ENCODE assay signal across 9 cellular contexts in genomic region chr17:1762906-1763829, GRCh38. TPM values are rescaled to one million over a fixed set of nuclear protein-coding genes. Genes with fewer than 3 reads are reported as not detected.
DNase-seq lines count a peak whose midpoint lies in the region; ATAC-seq and TF ChIP-seq lines count a peak whose summit lies in the region.
"Had no signal": no experiment of that assay in that cellular context is flagged by ENCODE, and none has a peak within 500 bp of the region (broad histone marks: within the 10 kb centered on the region; RNA-seq: fewer than 3 reads in every experiment).

No MANE protein-coding gene starts in this region.

- POLR2A ChIA-PET in WTC11 (lab: Charles Lee), result interaction anchor here (0.6 to 2.2 kb wide), 7 partner anchors 8 to 870 kb away, joined by 3 to 10 read pairs (median 4); no protein-coding TSS in a partner anchor

- H3K4me3 ChIP-seq in prostate gland, result peak overlapping the region; percentile 29 to 30

- 36% methylated on average over 21 of the region's 21 CpGs for WGBS in prostate gland

- CTCF ChIA-PET in WTC11 (lab: Charles Lee), result interaction anchor here (0.5 to 2.1 kb wide), 7 partner anchors 7 to 420 kb away, joined by 5 to 14 read pairs (median 8); no protein-coding TSS in a partner anchor

- no peaks in the 10 kb centered on the region for H3K27me3 Mint-ChIP-seq in WTC11 (ENCODE audit: low read depth)

- no peaks in the 10 kb centered on the region for H3K4me1 ChIP-seq in prostate gland (replicated peaks)

- H3K4me3 Mint-ChIP-seq in WTC11, result peak overlapping the region; percentile 10; the same call in 1 of the 2 replicates

- H3K4me1 Mint-ChIP-seq in WTC11, result peaks cover 21% of the 10 kb centered on the region

- no peak for TF ChIP-seq POLR2A in prostate gland (IDR thresholded peaks at IDR 0.05)

- H3K27ac Mint-ChIP-seq in WTC11, result peak overlapping the region; percentile 66; the same call in 1 of the 2 replicates

- H3K27ac ChIP-seq in prostate gland, result peak overlapping the region; percentile 82 to 89
- H3K27ac ChIP-seq: C4-2B had no signal

- DNase-seq in NCI-H2196 (lab: John Stamatoyannopoulos, UW; ENCODE audit: unreplicated experiment), result peak; percentile 11
- DNase-seq in NCI-H2196 treated with DMSO at 0.1 percent for 48 hours (lab: John Stamatoyannopoulos, UW; ENCODE audit: unreplicated experiment), result no peak
- DNase-seq in WTC11 (ENCODE audit: low spot score), result no peak
- DNase-seq in fibroblast of the conjunctiva (ENCODE audit: low read depth), result peak; percentile 87
- peak; percentile 57 for DNase-seq in prostate gland (ENCODE audit: low spot score)
- no peak for DNase-seq in cortex of kidney (lab: John Stamatoyannopoulos, UW)
- DNase-seq in OCI-M2 (lab: John Stamatoyannopoulos, UW; ENCODE audit: unreplicated experiment), result no peak
- no peak for DNase-seq in iPS-NIHi11 (ENCODE audit: low spot score)

- H3K36me3 ChIP-seq in prostate gland, result no peaks in the 10 kb centered on the region

- no peaks in the 10 kb centered on the region for H3K9me3 ChIP-seq in prostate gland

- no peaks in the 10 kb centered on the region; the same call in 1 of the 2 replicates for H3K36me3 Mint-ChIP-seq in WTC11

- ATAC-seq in WTC11, result peak; percentile 47

- intact Hi-C loops in prostate gland (cut with DNase I), result no loop called here

- TF ChIP-seq CTCF in WTC11 (IDR thresholded peaks at IDR 0.05), result no peak
- TF ChIP-seq CTCF in prostate gland (IDR thresholded peaks at IDR 0.05), result no peak

- no peaks in the 10 kb centered on the region for H3K9me3 Mint-ChIP-seq in WTC11

- H3K27me3 ChIP-seq in prostate gland (replicated peaks; ENCODE audit: insufficient read depth), result no peaks in the 10 kb centered on the region

TF ChIP-seq in WTC11, 78 proteins besides CTCF, POLR2A, EP300 and RAD21:
- no peak for TF ChIP-seq SMAD4 (CRISPR knock-in tag; IDR thresholded peaks at IDR 0.05)
- peak; percentile 58; the same call in 1 of the 2 replicates for TF ChIP-seq GABPB1 (CRISPR knock-in tag; IDR thresholded peaks at IDR 0.05)

RNA-seq across cellular contexts. Expression of gene SERPINF1, which starts 1.3 kb away (rescaled TPM):
- total RNA-seq in WTC11 (2021) (16.7 to 26.2 TPM (median 22.1 TPM) in 3 replicates), prostate gland (1,000 to 10,000 TPM in 1 of 2 donors, 100 to 1,000 TPM in 1; 119 to 2,127 TPM)

RNA-seq across cellular contexts. Expression of gene SERPINF2, which starts 20.5 kb away (rescaled TPM):
- 1.6 to 2.7 TPM (median 2.1 TPM) in 3 replicates for total RNA-seq in WTC11 (2021)
- 10 to 100 TPM; 30.4 to 56.1 TPM for total RNA-seq in prostate gland

RNA-seq across cellular contexts. Expression of gene WDR81, which starts 38.7 kb away (rescaled TPM):
- total RNA-seq in WTC11 (2021) (14.0 to 16.4 TPM (median 15.1 TPM) in 3 replicates), prostate gland (10 to 100 TPM; 39.2 to 72.9 TPM)

RNA-seq across cellular contexts. Expression of gene TLCD2, which starts 53.0 kb away (rescaled TPM):
- total RNA-seq in WTC11 (2021) (1.4 to 1.9 TPM (median 1.4 TPM) in 3 replicates), prostate gland (1 to 10 TPM; 2.3 TPM)

Comparison
In these comparisons a context has a peak if more than half of its experiments do, and no peak if none do; other contexts are left out.
1. DNase-seq: peak in NCI-H2196 (single experiment), fibroblast of the conjunctiva (single experiment) and prostate gland (single experiment); none in NCI-H2196 treated with DMSO at 0.1 percent for 48 hours (single experiment), WTC11 (single experiment), cortex of kidney (single experiment), OCI-M2 (single experiment) and iPS-NIHi11 (single experiment).